In genomic region chr11:88420165-88420781, GRCh38 we compare ENCODE assay signal across 10 cellular contexts.
DNase-seq lines count a peak whose midpoint lies in the region; ATAC-seq, FAIRE-seq and TF ChIP-seq lines count a peak whose summit lies in the region.
"Had no signal": no experiment of that assay in that cellular context is flagged by ENCODE, and none has a peak within 500 bp of the region (broad histone marks: within the 10 kb centered on the region; RNA-seq: fewer than 3 reads in every experiment).

No MANE protein-coding gene starts in this region.

- H3K4me2 ChIP-seq in K562 (ENCODE audit: insufficient read depth, low read length) (peak overlapping the region; percentile 32; the same call in 1 of the 2 replicates), keratinocyte (ENCODE audit: control insufficient read depth, extremely low read depth, insufficient read depth, low read depth, low read length) (peak overlapping the region; percentile 68)
- H3K4me2 ChIP-seq: neural progenitor cell had no signal

- H3K4me1 Mint-ChIP-seq in activated CD4-positive, alpha-beta memory T cell treated with anti-CD3 and anti-CD28 coated beads, Interleukin-2, amount 10 ng/mL, durations not matched to agents 7 days and 5 days = peaks cover 87% of the 10 kb centered on the region
- peaks cover 50% of the 10 kb centered on the region for H3K4me1 Mint-ChIP-seq in activated CD4-positive, alpha-beta memory T cell treated with anti-CD3 and anti-CD28 coated beads for 36 hours (ENCODE audit: low read depth)
- H3K4me1 Mint-ChIP-seq in CD4-positive, alpha-beta memory T cell = peaks cover 40 to 73% (median 53%) of the 10 kb centered on the region in 4 donors

- CTCF ChIA-PET in activated CD4-positive, alpha-beta memory T cell treated with anti-CD3 and anti-CD28 coated beads, Interleukin-2, amount 10 ng/mL, durations not matched to agents 7 days and 5 days (lab: Charles Lee) = no interaction called here
- CTCF ChIA-PET in activated CD4-positive, alpha-beta memory T cell treated with anti-CD3 and anti-CD28 coated beads for 36 hours (lab: Charles Lee) = no interaction called here
- CTCF ChIA-PET in K562 (lab: Yijun Ruan, JAX; ENCODE audit: low intra/inter-chr PET ratio) = no interaction called here
- CTCF ChIA-PET in CD4-positive, alpha-beta memory T cell (lab: Charles Lee; ENCODE audit: partially characterized antibody) = no interaction called here

- no peaks in the 10 kb centered on the region for H3K36me3 ChIP-seq in K562 (ENCODE audit: control insufficient read depth, insufficient read depth, low read length)
- H3K36me3 ChIP-seq in keratinocyte (ENCODE audit: control insufficient read depth in 2 of 2, extremely low read depth in 1 of 2, insufficient read depth in 2 of 2, low read length in 2 of 2) = no peaks in the 10 kb centered on the region
- no peaks in the 10 kb centered on the region for H3K36me3 ChIP-seq in upper lobe of left lung
- no peaks in the 10 kb centered on the region for H3K36me3 ChIP-seq in sigmoid colon
- H3K36me3 ChIP-seq in CD4-positive, alpha-beta memory T cell (ENCODE audit: insufficient read depth, low read length) = no peaks in the 10 kb centered on the region
- H3K36me3 ChIP-seq: neural progenitor cell had no signal

- no peaks in the 10 kb centered on the region for H3K9me3 Mint-ChIP-seq in activated CD4-positive, alpha-beta memory T cell treated with anti-CD3 and anti-CD28 coated beads, Interleukin-2, amount 10 ng/mL, durations not matched to agents 7 days and 5 days
- H3K9me3 Mint-ChIP-seq in activated CD4-positive, alpha-beta memory T cell treated with anti-CD3 and anti-CD28 coated beads for 36 hours = no peaks in the 10 kb centered on the region
- no peaks in the 10 kb centered on the region for H3K9me3 Mint-ChIP-seq in CD4-positive, alpha-beta memory T cell
- H3K9me3 Mint-ChIP-seq: neural progenitor cell had no signal

- H3K27me3 ChIP-seq in K562 (ENCODE audit: control insufficient read depth in 2 of 2, insufficient read depth in 2 of 2, low read length in 2 of 2) = no peaks in the 10 kb centered on the region
- H3K27me3 ChIP-seq in keratinocyte (ENCODE audit: control insufficient read depth, extremely low read depth, insufficient read depth, low read length) = no peaks in the 10 kb centered on the region
- H3K27me3 ChIP-seq in upper lobe of left lung = no peaks in the 10 kb centered on the region
- no peaks in the 10 kb centered on the region for H3K27me3 ChIP-seq in sigmoid colon
- H3K27me3 ChIP-seq in CD4-positive, alpha-beta memory T cell (ENCODE audit: insufficient read depth, low read length) = no peaks in the 10 kb centered on the region
- H3K27me3 ChIP-seq: neural progenitor cell had no signal

- TF ChIP-seq RAD21 in K562 (CRISPR knock-in tag; conservative IDR thresholded peaks at IDR 0.05 in 1 of 2, IDR thresholded peaks at IDR 0.05 in 1 of 2) = peak in 1 of 2 experiments; percentile 9; a peak in 1 of 4 replicates

- intact Hi-C loops in activated CD4-positive, alpha-beta memory T cell treated with anti-CD3 and anti-CD28 coated beads for 36 hours (cut with micrococcal nuclease) = loop anchor here (2.0 kb wide), 3 partner anchors 15 to 117 kb away; no protein-coding TSS in a partner anchor
- intact Hi-C loops in K562 (cut with micrococcal nuclease) (loop anchor here (5.0 kb wide), 2 partner anchors 43 to 63 kb away; no protein-coding TSS in a partner anchor), sigmoid colon (cut with DNase I) (no loop called here)
- intact Hi-C loops in CD4-positive, alpha-beta memory T cell (cut with micrococcal nuclease) = no loop called here

- FAIRE-seq in K562 (lab: Jason Lieb, UNC) = peak; percentile 84
- peak; percentile 94 for FAIRE-seq in keratinocyte (lab: Jason Lieb, UNC)

- TF ChIP-seq EP300 in K562 (IDR thresholded peaks at IDR 0.05; ENCODE audit: low read length) = no peak; the same call in 1 of the 2 replicates
- TF ChIP-seq EP300 in upper lobe of left lung (IDR thresholded peaks at IDR 0.05) = no peak
- no peak for TF ChIP-seq EP300 in sigmoid colon (IDR thresholded peaks at IDR 0.05)

- H3K27ac ChIP-seq in K562 (ENCODE audit: extremely low read depth, low read depth, low read length) = peak overlapping the region; percentile 40
- H3K27ac ChIP-seq in keratinocyte (ENCODE audit: control insufficient read depth, insufficient read depth, low read length) = peak overlapping the region; percentile 89
- peak overlapping the region; percentile 31 to 73 (median 61) for H3K27ac ChIP-seq in upper lobe of left lung
- H3K27ac ChIP-seq in sigmoid colon = peak overlapping the region in 2 of 4 donors; percentile 40 to 44
- H3K27ac ChIP-seq in CD4-positive, alpha-beta memory T cell (ENCODE audit: low read depth, low read length) = no peak overlapping the region
- H3K27ac ChIP-seq: neural progenitor cell had no signal

- H4K20me1 ChIP-seq in K562 (replicated peaks; ENCODE audit: control insufficient read depth, insufficient read depth, low read length) = no peaks in the 10 kb centered on the region
- H4K20me1 ChIP-seq in keratinocyte (ENCODE audit: control insufficient read depth, extremely low read depth, insufficient read depth, low read length) = no peaks in the 10 kb centered on the region

- H3K27me3 Mint-ChIP-seq in activated CD4-positive, alpha-beta memory T cell treated with anti-CD3 and anti-CD28 coated beads, Interleukin-2, amount 10 ng/mL, durations not matched to agents 7 days and 5 days = no peaks in the 10 kb centered on the region
- no peaks in the 10 kb centered on the region for H3K27me3 Mint-ChIP-seq in activated CD4-positive, alpha-beta memory T cell treated with anti-CD3 and anti-CD28 coated beads for 36 hours
- H3K27me3 Mint-ChIP-seq in CD4-positive, alpha-beta memory T cell = no peaks in the 10 kb centered on the region

- peak overlapping the region; percentile 97 for H3K27ac Mint-ChIP-seq in activated CD4-positive, alpha-beta memory T cell treated with anti-CD3 and anti-CD28 coated beads, Interleukin-2, amount 10 ng/mL, durations not matched to agents 7 days and 5 days
- no peak overlapping the region for H3K27ac Mint-ChIP-seq in activated CD4-positive, alpha-beta memory T cell treated with anti-CD3 and anti-CD28 coated beads for 36 hours
- peak overlapping the region in 1 of 7 donors; percentile 28 for H3K27ac Mint-ChIP-seq in CD4-positive, alpha-beta memory T cell
- H3K27ac Mint-ChIP-seq: neural progenitor cell had no signal

- dilution Hi-C loops in keratinocyte (cut with MboI; ENCODE audit: extremely low pct_ligation_motif_present, low sequenced_read_pairs) = no loop called here

- no TSS peak for BruUV-seq in K562 (replicated peaks; lab: Mats Ljungman, UMichigan)

- DNase-seq in activated CD4-positive, alpha-beta memory T cell treated with anti-CD3 and anti-CD28 coated beads, Interleukin-2, amount 10 ng/mL, durations not matched to agents 7 days and 5 days = no peak
- DNase-seq in activated CD4-positive, alpha-beta memory T cell treated with anti-CD3 and anti-CD28 coated beads for 36 hours = no peak
- DNase-seq in K562 (ENCODE audit: extremely low read depth in 1 of 4, low spot score in 3 of 4) (peak; percentile 19 to 72 (median 34)), keratinocyte (ENCODE audit: low read depth, low spot score) (peak; percentile 90), upper lobe of left lung (no peak), A172 (ENCODE audit: low spot score) (no peak), sigmoid colon (no peak)
- DNase-seq in CD4-positive, alpha-beta memory T cell = no peak
- DNase-seq: effector memory CD4-positive, alpha-beta T cell had no signal

- H3K9me3 ChIP-seq in K562 (replicated peaks; ENCODE audit: control insufficient read depth, insufficient read depth, low read depth, low read length) (no peaks in the 10 kb centered on the region), keratinocyte (ENCODE audit: control insufficient read depth, low read depth, low read length) (no peaks in the 10 kb centered on the region), upper lobe of left lung (no peaks in the 10 kb centered on the region), sigmoid colon (no peaks in the 10 kb centered on the region)
- H3K9me3 ChIP-seq in CD4-positive, alpha-beta memory T cell (ENCODE audit: control insufficient read depth in 1 of 2, low read length in 2 of 2) = no peaks in the 10 kb centered on the region

- H3K9me1 ChIP-seq in K562 (ENCODE audit: control insufficient read depth, insufficient read depth, low read length) (no peaks in the 10 kb centered on the region), keratinocyte (ENCODE audit: control insufficient read depth, extremely low read depth, insufficient read depth, low read length) (no peaks in the 10 kb centered on the region)

- TF ChIP-seq CTCF in K562 (IDR thresholded peaks at IDR 0.05 in 2 of 3, conservative IDR thresholded peaks at IDR 0.05 in 1 of 3; ENCODE audit: insufficient read depth in 2 of 3, low read depth in 1 of 3, low read length in 3 of 3) (no peak), keratinocyte (optimal IDR thresholded peaks at IDR 0.05 in 1 of 3, IDR thresholded peaks at IDR 0.05 in 1 of 3, conservative IDR thresholded peaks at IDR 0.05 in 1 of 3; ENCODE audit: extremely low read depth in 1 of 3, insufficient read depth in 2 of 3, low read length in 3 of 3) (peak in 1 of 3 experiments; percentile 8), upper lobe of left lung (IDR thresholded peaks at IDR 0.05) (no peak), sigmoid colon (IDR thresholded peaks at IDR 0.05) (no peak)

- no peak overlapping the region for H3K4me3 ChIP-seq in K562
- H3K4me3 ChIP-seq in keratinocyte (ENCODE audit: control insufficient read depth in 2 of 3, extremely low read depth in 1 of 3, insufficient read depth in 2 of 3, low read depth in 1 of 3, low read length in 3 of 3) = no peak overlapping the region
- no peak overlapping the region for H3K4me3 ChIP-seq in upper lobe of left lung
- H3K4me3 ChIP-seq in sigmoid colon = no peak overlapping the region
- H3K4me3 ChIP-seq in CD4-positive, alpha-beta memory T cell (ENCODE audit: low read length in 2 of 2) = no peak overlapping the region
- H3K4me3 ChIP-seq: neural progenitor cell had no signal

- POLR2A ChIA-PET in activated CD4-positive, alpha-beta memory T cell treated with anti-CD3 and anti-CD28 coated beads, Interleukin-2, amount 10 ng/mL, durations not matched to agents 7 days and 5 days (lab: Charles Lee) = interaction anchor here (1.9 kb wide), 2 partner anchors 83 to 95 kb away, joined by 9 to 42 read pairs; partner anchors contain the start of gene CTSC
- POLR2A ChIA-PET in activated CD4-positive, alpha-beta memory T cell treated with anti-CD3 and anti-CD28 coated beads for 36 hours (lab: Charles Lee) = no interaction called here
- POLR2A ChIA-PET in K562 (lab: Yijun Ruan, JAX) = no interaction called here
- POLR2A ChIA-PET in CD4-positive, alpha-beta memory T cell (lab: Charles Lee; ENCODE audit: partially characterized antibody) = no interaction called here

- H3K4me3 Mint-ChIP-seq in activated CD4-positive, alpha-beta memory T cell treated with anti-CD3 and anti-CD28 coated beads, Interleukin-2, amount 10 ng/mL, durations not matched to agents 7 days and 5 days = no peak overlapping the region
- no peak overlapping the region for H3K4me3 Mint-ChIP-seq in activated CD4-positive, alpha-beta memory T cell treated with anti-CD3 and anti-CD28 coated beads for 36 hours
- H3K4me3 Mint-ChIP-seq in CD4-positive, alpha-beta memory T cell = peak overlapping the region in 2 of 8 donors; percentile 25 to 32
- H3K4me3 Mint-ChIP-seq: neural progenitor cell had no signal

- H3K9ac ChIP-seq in K562 (ENCODE audit: insufficient read depth in 1 of 2, low read depth in 2 of 2, low read length in 2 of 2) = peak overlapping the region in 1 of 2 experiments; percentile 47; a peak in 2 of 4 replicates
- peak overlapping the region; percentile 52 for H3K9ac ChIP-seq in keratinocyte (ENCODE audit: control insufficient read depth, extremely low read depth, insufficient read depth, low read length)
- H3K9ac ChIP-seq: neural progenitor cell had no signal

- H3K36me3 Mint-ChIP-seq in activated CD4-positive, alpha-beta memory T cell treated with anti-CD3 and anti-CD28 coated beads, Interleukin-2, amount 10 ng/mL, durations not matched to agents 7 days and 5 days (ENCODE audit: low read depth) = peaks cover 56% of the 10 kb centered on the region
- no peaks in the 10 kb centered on the region for H3K36me3 Mint-ChIP-seq in activated CD4-positive, alpha-beta memory T cell treated with anti-CD3 and anti-CD28 coated beads for 36 hours
- no peaks in the 10 kb centered on the region for H3K36me3 Mint-ChIP-seq in CD4-positive, alpha-beta memory T cell
- H3K36me3 Mint-ChIP-seq: neural progenitor cell had no signal

- no peak for TF ChIP-seq POLR2A in K562 (conservative IDR thresholded peaks at IDR 0.05)
- no peak for TF ChIP-seq POLR2A in upper lobe of left lung (IDR thresholded peaks at IDR 0.05)
- TF ChIP-seq POLR2A in sigmoid colon (IDR thresholded peaks at IDR 0.05) = no peak

- ATAC-seq in K562 = peak; percentile 80
- peak in 1 of 2 donors; percentile 87 for ATAC-seq in upper lobe of left lung (ENCODE audit: low FRiP score in 2 of 2)

- WGBS in K562 (ENCODE audit: insufficient coverage, low coverage, missing lambda C conversion rate) = 31% methylated on average over 7 of the region's 7 CpGs
- 54 to 73% methylated on average over 7 of the region's 7 CpGs for WGBS in upper lobe of left lung, 2 donors
- 83 to 88% methylated on average over 7 of the region's 7 CpGs for WGBS in sigmoid colon, 2 donors

- in situ Hi-C loops in K562 (cut with MboI) = no loop called here

- H3K4me1 ChIP-seq in K562 (replicated peaks in 1 of 2; ENCODE audit: control insufficient read depth in 2 of 2, insufficient read depth in 2 of 2, low read length in 2 of 2) (peaks cover 0 to 36% of the 10 kb centered on the region in 2 experiments; a peak in 4 of 5 replicates), keratinocyte (ENCODE audit: control insufficient read depth, extremely low read depth, insufficient read depth, low read length) (peaks cover 56% of the 10 kb centered on the region), upper lobe of left lung (peaks cover 16 to 37% (median 26%) of the 10 kb centered on the region in 4 donors), sigmoid colon (peaks cover 0 to 15% (median 2%) of the 10 kb centered on the region in 4 donors)
- H3K4me1 ChIP-seq in CD4-positive, alpha-beta memory T cell (ENCODE audit: insufficient read depth, low read length) = peaks cover 65% of the 10 kb centered on the region

- H3K79me2 ChIP-seq in K562 (ENCODE audit: control insufficient read depth, insufficient read depth, low read length) (no peaks in the 10 kb centered on the region), keratinocyte (ENCODE audit: control insufficient read depth, insufficient read depth, low read length) (no peaks in the 10 kb centered on the region)

- H2AFZ ChIP-seq in K562 (ENCODE audit: low read depth, low read length) = peak overlapping the region; percentile 68
- no peak overlapping the region for H2AFZ ChIP-seq in keratinocyte (ENCODE audit: control insufficient read depth, low read length)
- H2AFZ ChIP-seq: neural progenitor cell had no signal

Comparison
In these comparisons a context has a peak if more than half of its experiments do, and no peak if none do; other contexts are left out.
1. DNase-seq: peak in K562 (4 of 4) and keratinocyte (single experiment); none in activated CD4-positive, alpha-beta memory T cell treated with anti-CD3 and anti-CD28 coated beads, Interleukin-2, amount 10 ng/mL, durations not matched to agents 7 days and 5 days (single experiment), activated CD4-positive, alpha-beta memory T cell treated with anti-CD3 and anti-CD28 coated beads for 36 hours (single experiment), upper lobe of left lung (0 of 2), A172 (single experiment), sigmoid colon (single experiment) and CD4-positive, alpha-beta memory T cell (0 of 5).
2. intact Hi-C loops: an anchor here in activated CD4-positive, alpha-beta memory T cell treated with anti-CD3 and anti-CD28 coated beads for 36 hours (2.0 kb wide) and K562 (5.0 kb wide); none called in sigmoid colon and CD4-positive, alpha-beta memory T cell.